8 cellular contexts compared by ENCODE assay signal in the genomic region with DNA sequence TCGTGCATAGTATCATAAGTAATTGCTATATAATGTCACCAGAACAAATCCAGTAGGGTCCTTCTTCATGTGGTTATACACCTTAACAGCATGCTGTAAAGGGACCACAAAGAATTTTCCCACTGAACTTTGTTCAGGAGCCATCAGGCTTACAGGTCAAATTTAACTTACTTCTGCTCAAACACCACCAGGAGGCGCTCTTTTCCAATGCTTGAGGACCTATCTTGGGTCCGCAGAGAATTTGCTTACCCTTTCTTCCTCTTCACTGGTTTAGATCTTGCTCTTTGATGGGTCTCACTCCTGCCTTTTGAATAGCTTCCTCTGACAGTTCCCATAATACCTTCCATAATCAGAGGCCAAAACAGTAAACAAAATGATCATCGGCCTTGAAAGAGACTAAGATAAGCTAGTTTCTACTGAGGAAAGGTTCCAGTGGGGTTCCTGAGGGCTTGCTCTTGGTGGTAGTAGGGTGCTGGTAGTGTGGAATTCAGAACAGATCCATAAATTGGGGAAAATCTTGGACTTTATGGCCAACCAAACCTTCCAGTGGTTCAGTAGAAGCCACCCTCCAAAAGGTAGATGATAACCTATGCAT. TPM values are rescaled to one million over a fixed set of nuclear protein-coding genes. Genes with fewer than 3 reads are reported as not detected.
DNase-seq lines count a peak whose midpoint lies in the region; ATAC-seq, FAIRE-seq and TF ChIP-seq lines count a peak whose summit lies in the region.

No MANE protein-coding gene starts in this region.

- SMC1A ChIA-PET in GM12878 (lab: Charles Lee; ENCODE audit: uncharacterized antibody, unreplicated experiment) = interaction anchor here (0.8 to 3.3 kb wide), 6 partner anchors 15 to 77 kb away, joined by 3 to 13 read pairs (median 4); no protein-coding TSS in a partner anchor

- H4K20me1 ChIP-seq in GM12878 (ENCODE audit: control insufficient read depth, insufficient read depth) = no peaks in the 10 kb centered on the region

- no peak overlapping the region for H3K4me3 ChIP-seq in GM12878

- RAD21 ChIA-PET in GM12878 (lab: Charles Lee; ENCODE audit: unreplicated experiment) = interaction anchor here (1.0 to 1.1 kb wide), 2 partner anchors 22 to 73 kb away, joined by 4 to 8 read pairs; no protein-coding TSS in a partner anchor

- H3K4me1 ChIP-seq in GM12878 (ENCODE audit: control insufficient read depth, insufficient read depth, low read length) = no peaks in the 10 kb centered on the region

- no peaks in the 10 kb centered on the region for H3K27me3 ChIP-seq in GM12878 (replicated peaks in 1 of 2; ENCODE audit: control insufficient read depth in 2 of 2, insufficient read depth in 2 of 2, low read length in 1 of 2)

- DNase-seq in GM10248 (ENCODE audit: extremely low spot score) (peak; percentile 43), NCI-H128 (lab: John Stamatoyannopoulos, UW; ENCODE audit: unreplicated experiment) (peak; percentile 71), T-helper 1 cell (peak in 4 of 5 donors; percentile 50 to 73 (median 54)), GM12878 (ENCODE audit: low read depth, low spot score) (peak; percentile 13), iris pigment epithelial cell (ENCODE audit: low read depth) (peak; percentile 63), T1000 (lab: John Stamatoyannopoulos, UW) (no peak)
- DNase-seq in stimulated activated CD4-positive, alpha-beta T cell treated with anti-CD3 and anti-CD28 coated beads, Interleukin-2, amount 100 ng/mL, for 24 hours = peak; percentile 64 to 67

- peak; percentile 64 for FAIRE-seq in GM12878 (lab: Jason Lieb, UNC)

- in situ Hi-C loops in GM12878 (cut with MboI) = loop anchor here (5.0 kb wide), 1 partner anchor 73 kb away; no protein-coding TSS in a partner anchor

- H3K27ac ChIP-seq in GM12878 (ENCODE audit: control insufficient read depth, insufficient read depth) = no peak overlapping the region

- POLR2A ChIA-PET in GM10248 (lab: Yijun Ruan, JAX) (no interaction called here), GM12878 (lab: Charles Lee) (no interaction called here)

- no peak overlapping the region for H2AFZ ChIP-seq in GM12878 (ENCODE audit: control insufficient read depth, low read depth, low read length)

- CTCF ChIA-PET in GM10248 (lab: Yijun Ruan, JAX) (interaction anchor here (0.6 to 5.4 kb wide), 19 partner anchors 13 to 496 kb away, joined by 3 to 54 read pairs (median 5); no protein-coding TSS in a partner anchor), GM12878 (lab: Yijun Ruan, JAX) (interaction anchor here (0.6 to 4.9 kb wide), 18 partner anchors 9 to 212 kb away, joined by 3 to 45 read pairs (median 6); a partner anchor contains a TSS)

- no peaks in the 10 kb centered on the region for H3K79me2 ChIP-seq in GM12878 (ENCODE audit: control insufficient read depth, insufficient read depth, low read length)

- no peaks in the 10 kb centered on the region for H3K36me3 ChIP-seq in GM12878 (ENCODE audit: control insufficient read depth in 2 of 2, insufficient read depth in 2 of 2, low read length in 1 of 2)

- TF ChIP-seq POLR2A in GM12878 (IDR thresholded peaks at IDR 0.05; ENCODE audit: low read depth, low read length) = no peak

- peaks cover 4% of the 10 kb centered on the region; the same call in 1 of the 3 replicates for H3K9me3 ChIP-seq in GM12878 (replicated peaks; ENCODE audit: control insufficient read depth, insufficient read depth, low read length)

- H3K4me2 ChIP-seq in GM12878 (ENCODE audit: control insufficient read depth, insufficient read depth) = no peak overlapping the region

- ATAC-seq in GM12878 = peak; percentile 72
- no peak for ATAC-seq in GM18498 (IDR thresholded peaks at IDR 0.05; ENCODE audit: unreplicated experiment)

- TF ChIP-seq EP300 in GM12878 (IDR thresholded peaks at IDR 0.05; ENCODE audit: borderline replicate concordance in 1 of 2, control insufficient read depth in 1 of 2, low read depth in 2 of 2, low read length in 2 of 2) = no peak

- no peak overlapping the region for H3K9ac ChIP-seq in GM12878 (ENCODE audit: control insufficient read depth, insufficient read depth, low read length)

- no TSS peak for BruUV-seq in GM12878 (replicated peaks; lab: Mats Ljungman, UMichigan)

- intact Hi-C loops in GM12878 (cut with micrococcal nuclease; ENCODE audit: unreplicated experiment) = loop anchor here (1.0 kb wide), 1 partner anchor 73 kb away; no protein-coding TSS in a partner anchor

- TF ChIP-seq CTCF in GM10248 (IDR thresholded peaks at IDR 0.05; ENCODE audit: control extremely low read depth, extremely low read depth, low read depth, missing control alignments) (peak; percentile 72), GM12878 (IDR thresholded peaks at IDR 0.05 in 2 of 3, conservative IDR thresholded peaks at IDR 0.05 in 1 of 3; ENCODE audit: control insufficient read depth in 2 of 3, extremely low read depth in 1 of 3, insufficient read depth in 1 of 3, low read depth in 3 of 3, low read length in 3 of 3) (peak; percentile 75 to 76 (median 76))

- 33% methylated on average over 4 of the region's 4 CpGs for WGBS in GM12878 (ENCODE audit: insufficient coverage, insufficient replicate concordance, low lambda C conversion rate, missing lambda C conversion rate)

- TF ChIP-seq RAD21 in GM12878 (IDR thresholded peaks at IDR 0.05; ENCODE audit: insufficient read depth, low read depth, low read length) = peak; percentile 80

TF ChIP-seq in GM12878, 131 proteins besides CTCF, POLR2A, EP300 and RAD21 (continues in another document):
- TF ChIP-seq, protein P1, sequence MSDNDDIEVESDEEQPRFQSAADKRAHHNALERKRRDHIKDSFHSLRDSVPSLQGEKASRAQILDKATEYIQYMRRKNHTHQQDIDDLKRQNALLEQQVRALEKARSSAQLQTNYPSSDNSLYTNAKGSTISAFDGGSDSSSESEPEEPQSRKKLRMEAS (IDR thresholded peaks at IDR 0.05; ENCODE audit: low read depth, low read length) = no peak
- TF ChIP-seq, protein P2, sequence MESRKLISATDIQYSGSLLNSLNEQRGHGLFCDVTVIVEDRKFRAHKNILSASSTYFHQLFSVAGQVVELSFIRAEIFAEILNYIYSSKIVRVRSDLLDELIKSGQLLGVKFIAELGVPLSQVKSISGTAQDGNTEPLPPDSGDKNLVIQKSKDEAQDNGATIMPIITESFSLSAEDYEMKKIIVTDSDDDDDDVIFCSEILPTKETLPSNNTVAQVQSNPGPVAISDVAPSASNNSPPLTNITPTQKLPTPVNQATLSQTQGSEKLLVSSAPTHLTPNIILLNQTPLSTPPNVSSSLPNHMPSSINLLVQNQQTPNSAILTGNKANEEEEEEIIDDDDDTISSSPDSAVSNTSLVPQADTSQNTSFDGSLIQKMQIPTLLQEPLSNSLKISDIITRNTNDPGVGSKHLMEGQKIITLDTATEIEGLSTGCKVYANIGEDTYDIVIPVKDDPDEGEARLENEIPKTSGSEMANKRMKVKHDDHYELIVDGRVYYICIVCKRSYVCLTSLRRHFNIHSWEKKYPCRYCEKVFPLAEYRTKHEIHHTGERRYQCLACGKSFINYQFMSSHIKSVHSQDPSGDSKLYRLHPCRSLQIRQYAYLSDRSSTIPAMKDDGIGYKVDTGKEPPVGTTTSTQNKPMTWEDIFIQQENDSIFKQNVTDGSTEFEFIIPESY (IDR thresholded peaks at IDR 0.05) = no peak
- no peak for TF ChIP-seq TCF3 (IDR thresholded peaks at IDR 0.05; ENCODE audit: borderline replicate concordance, insufficient read depth, low read depth, low read length)
- TF ChIP-seq BCL11A (IDR thresholded peaks at IDR 0.05; ENCODE audit: low read depth, low read length) = no peak
- 0 out of 2 replicates have a peak, but pooled peaks have one; percentile 5 for TF ChIP-seq NRF1 (conservative IDR thresholded peaks at IDR 0.05; ENCODE audit: low read depth, low read length)

RNA-seq across cellular contexts. Expression of a gene that starts 37.4 kb away (rescaled TPM):
- 3.8 and 5.0 TPM in 2 replicates for total RNA-seq in GM12878 (2013; cell fraction: nucleolus; rRNA removed)
- total RNA-seq in GM12878 (2014; rRNA removed) (0.05 TPM in 1 of 2 replicates, not detected in the other), GM12878 (2014; rRNA removed; fragmentation: Illumina TruSeq; extraction: Trizol) (not detected in 2 replicates), GM12878 (2021) (0.31 TPM in 1 of 2 replicates, not detected in the other)
- 0.09 TPM for polyA plus RNA-seq in GM12878 (2011; ENCODE audit: low read depth)
- polyA plus RNA-seq in GM12878 (2011; rRNA removed) (0.04 and 0.35 TPM in 2 replicates), GM12878 (2014; fragmentation: Illumina TruSeq; extraction: Trizol) (0.06 and 0.11 TPM in 2 replicates), GM12878 (2014; fragmentation: Nextera tagmentation; extraction: Ambion mirVana) (not detected), GM12878 (2014; rRNA removed) (not detected in 2 replicates), GM12878 (2016; fragmentation: Nextera tagmentation; extraction: Ambion mirVana) (under 1 TPM in 1 of 2 experiments, not detected in 1; 0.12 TPM)
- 0.10 and 0.18 TPM in 2 replicates for polyA plus RNA-seq in GM12878 (2011; cell fraction: cytosol; rRNA removed)
- polyA plus RNA-seq in GM12878 (2011; cell fraction: nucleus; rRNA removed) = 0.75 and 1.0 TPM in 2 replicates
- 0.05 and 0.22 TPM in 2 replicates for polyA plus RNA-seq in GM12878 (2012)
- 0.51 and 0.77 TPM in 2 replicates for polyA minus RNA-seq in GM12878 (2011; rRNA and poly(A)+ RNA removed)
- polyA minus RNA-seq in GM12878 (2011; cell fraction: cytosol; rRNA and poly(A)+ RNA removed) = not detected in 2 replicates
- 0.73 and 1.5 TPM in 2 replicates for polyA minus RNA-seq in GM12878 (2011; cell fraction: nucleus; rRNA and poly(A)+ RNA removed)

RNA-seq across cellular contexts. Expression of a gene that starts 37.9 kb away (rescaled TPM):
- total RNA-seq in GM12878 (2013; cell fraction: nucleolus; rRNA removed) = 103 and 110 TPM in 2 replicates
- total RNA-seq in GM12878 (2014; rRNA removed) (17.8 and 18.0 TPM in 2 replicates), GM12878 (2014; rRNA removed; fragmentation: Illumina TruSeq; extraction: Trizol) (21.9 TPM in 2 replicates), GM12878 (2021) (16.0 and 17.1 TPM in 2 replicates)
- polyA plus RNA-seq in GM12878 (2011; ENCODE audit: low read depth) = 7.1 TPM
- polyA plus RNA-seq in GM12878 (2011; rRNA removed) (35.4 and 56.1 TPM in 2 replicates), GM12878 (2014; fragmentation: Illumina TruSeq; extraction: Trizol) (21.2 and 27.4 TPM in 2 replicates), GM12878 (2014; fragmentation: Nextera tagmentation; extraction: Ambion mirVana) (1 to 10 TPM; 8.4 to 8.6 TPM), GM12878 (2014; rRNA removed) (15.8 and 18.2 TPM in 2 replicates), GM12878 (2016; fragmentation: Nextera tagmentation; extraction: Ambion mirVana) (10 to 100 TPM; 22.8 to 23.7 TPM)
- 10.5 and 13.5 TPM in 2 replicates for polyA plus RNA-seq in GM12878 (2011; cell fraction: cytosol; rRNA removed)
- polyA plus RNA-seq in GM12878 (2011; cell fraction: nucleus; rRNA removed) = 84.6 and 111 TPM in 2 replicates
- polyA plus RNA-seq in GM12878 (2012) = 12.1 and 15.2 TPM in 2 replicates
- 22.4 and 27.7 TPM in 2 replicates for polyA minus RNA-seq in GM12878 (2011; rRNA and poly(A)+ RNA removed)
- 4.8 and 5.7 TPM in 2 replicates for polyA minus RNA-seq in GM12878 (2011; cell fraction: cytosol; rRNA and poly(A)+ RNA removed)
- 45.2 and 53.6 TPM in 2 replicates for polyA minus RNA-seq in GM12878 (2011; cell fraction: nucleus; rRNA and poly(A)+ RNA removed)
